8 cellular contexts compared by ENCODE assay signal in genomic region chr6:31805939-31806469, GRCh38. TPM values are rescaled to one million over a fixed set of nuclear protein-coding genes. Genes with fewer than 3 reads are reported as not detected.
DNase-seq lines count a peak whose midpoint lies in the region; ATAC-seq and TF ChIP-seq lines count a peak whose summit lies in the region.

No MANE protein-coding gene starts in this region.

- TSS peak; percentile 56 for BruUV-seq in mammary epithelial cell (replicated peaks; lab: Mats Ljungman, UMichigan)

- dilution Hi-C loops in mammary epithelial cell (cut with HindIII; ENCODE audit: low sequenced_read_pairs) = no loop called here

- no peaks in the 10 kb centered on the region for H4K20me1 ChIP-seq in mammary epithelial cell (ENCODE audit: insufficient read depth, low read length)

- H3K36me3 ChIP-seq in mammary epithelial cell (ENCODE audit: insufficient read depth, low read length) (peaks cover 3% of the 10 kb centered on the region), mesodermal cell (ENCODE audit: control insufficient read depth, insufficient read depth, low read length) (peaks cover 32% of the 10 kb centered on the region)

- CTCF ChIA-PET in mammary epithelial cell (lab: Charles Lee; ENCODE audit: low non-redundant PET) = no interaction called here

- intact Hi-C loops in mammary epithelial cell (cut with micrococcal nuclease) = loop anchor here (1.0 kb wide), 1 partner anchor 21 kb away; the partner anchor contains the start of gene HSPA1B

- no peaks in the 10 kb centered on the region for H3K27me3 ChIP-seq in mammary epithelial cell (ENCODE audit: insufficient read depth, low read length)

- H3K9me3 ChIP-seq in mammary epithelial cell (replicated peaks; ENCODE audit: insufficient read depth, low read length) = no peaks in the 10 kb centered on the region
- no peaks in the 10 kb centered on the region for H3K9me3 ChIP-seq in mesodermal cell (ENCODE audit: control insufficient read depth, low read length)

- H3K4me2 ChIP-seq in mammary epithelial cell (ENCODE audit: insufficient read depth, low read depth, low read length) = peak overlapping the region; percentile 76

- peaks cover 42% of the 10 kb centered on the region for H3K79me2 ChIP-seq in mammary epithelial cell (ENCODE audit: insufficient read depth, low read length)

- H3K27ac ChIP-seq in mammary epithelial cell (ENCODE audit: insufficient read depth, low read depth, low read length) (peak overlapping the region; percentile 56), mesodermal cell (ENCODE audit: low read depth, low read length, severe bottlenecking) (peak overlapping the region; percentile 82)

- H3K4me1 ChIP-seq in mammary epithelial cell (ENCODE audit: insufficient read depth, low read length) = peaks cover 6% of the 10 kb centered on the region
- H3K4me1 ChIP-seq in mesodermal cell (ENCODE audit: control insufficient read depth, insufficient read depth, low read length, poor library complexity, severe bottlenecking) = peaks cover 4% of the 10 kb centered on the region

- in situ Hi-C loops in mammary epithelial cell (cut with MboI; ENCODE audit: low sequenced_read_pairs in 2 of 2) = no loop called here

- WGBS in mammary epithelial cell (ENCODE audit: low coverage, missing lambda C conversion rate) = 3% methylated on average over 6 of the region's 7 CpGs
- 0 to 17% methylated on average over 4 to 6 of the region's 7 CpGs for WGBS in mesodermal cell (ENCODE audit: insufficient coverage in 2 of 2), 2 experiments

- peak overlapping the region; percentile 71 for H3K9ac ChIP-seq in mammary epithelial cell (ENCODE audit: insufficient read depth, low read length)

- no peak for TF ChIP-seq CTCF in mammary epithelial cell (conservative IDR thresholded peaks at IDR 0.05 in 1 of 2, IDR thresholded peaks at IDR 0.05 in 1 of 2; ENCODE audit: extremely low read depth in 1 of 2, insufficient read depth in 1 of 2, low read depth in 1 of 2, low read length in 2 of 2)

- H2AFZ ChIP-seq in mammary epithelial cell (ENCODE audit: low read depth, low read length) = peak overlapping the region; percentile 86

- peak; percentile 25 for ATAC-seq in HG03571 (IDR thresholded peaks at IDR 0.05; ENCODE audit: unreplicated experiment)

- peak overlapping the region; percentile 84 for H3K4me3 ChIP-seq in GM08714 (ENCODE audit: low read length)
- peak overlapping the region; percentile 65 to 96 (median 74) for H3K4me3 ChIP-seq in mammary epithelial cell (replicated peaks in 1 of 3; ENCODE audit: insufficient read depth in 1 of 3, low read depth in 2 of 3, low read length in 3 of 3)
- H3K4me3 ChIP-seq in mesodermal cell (ENCODE audit: extremely low read depth, insufficient read depth, low read length, poor library complexity, severe bottlenecking) = peak overlapping the region; percentile 85

- DNase-seq in mammary epithelial cell = peak; percentile 74
- no peak for DNase-seq in stimulated activated naive CD4-positive, alpha-beta T cell (lab: John Stamatoyannopoulos, UW)
- DNase-seq in SW 1271 (lab: John Stamatoyannopoulos, UW) = no peak
- DNase-seq in NCI-H146 (lab: John Stamatoyannopoulos, UW) = no peak
- DNase-seq in SK-N-DZ (ENCODE audit: low spot score) = no peak

RNA-seq across cellular contexts. Expression of gene LSM2, which starts 0.8 kb away (rescaled TPM):
- 10 to 100 TPM; 23.8 to 55.0 TPM for total RNA-seq in mammary epithelial cell
- 109 TPM for polyA plus RNA-seq in mammary epithelial cell
- polyA minus RNA-seq in mammary epithelial cell = 105 TPM
- polyA plus RNA-seq in mesodermal cell (2013, experiment 1 of 2) = 108 TPM
- 96.7 TPM for polyA plus RNA-seq in mesodermal cell (2013, experiment 2 of 2)
- polyA plus RNA-seq in SK-N-DZ (2014; cell fraction: cytosol; rRNA removed) = 189 and 213 TPM in 2 replicates
- polyA plus RNA-seq in SK-N-DZ (2014; cell fraction: nucleus; rRNA removed) = 95.0 and 96.4 TPM in 2 replicates

RNA-seq across cellular contexts. Expression of gene HSPA1L, which starts 9.1 kb away (rescaled TPM):
- total RNA-seq in mammary epithelial cell = under 1 TPM; 0.42 to 0.83 TPM
- polyA plus RNA-seq in mammary epithelial cell = 0.36 TPM
- polyA minus RNA-seq in mammary epithelial cell = not detected
- 1.9 TPM for polyA plus RNA-seq in mesodermal cell (2013, experiment 1 of 2)
- polyA plus RNA-seq in mesodermal cell (2013, experiment 2 of 2) = 1.4 TPM
- 0.24 and 0.27 TPM in 2 replicates for polyA plus RNA-seq in SK-N-DZ (2014; cell fraction: cytosol; rRNA removed)
- 0.10 and 0.12 TPM in 2 replicates for polyA plus RNA-seq in SK-N-DZ (2014; cell fraction: nucleus; rRNA removed)

RNA-seq across cellular contexts. Expression of gene HSPA1A, which starts 9.3 kb away (rescaled TPM):
- 10 to 100 TPM; 67.8 to 99.5 TPM for total RNA-seq in mammary epithelial cell
- 103 TPM for polyA plus RNA-seq in mammary epithelial cell
- 93.6 TPM for polyA minus RNA-seq in mammary epithelial cell
- 43.6 TPM for polyA plus RNA-seq in mesodermal cell (2013, experiment 1 of 2)
- polyA plus RNA-seq in mesodermal cell (2013, experiment 2 of 2) = 36.9 TPM
- polyA plus RNA-seq in SK-N-DZ (2014; cell fraction: cytosol; rRNA removed) = 4.6 and 6.6 TPM in 2 replicates
- 0.94 and 3.3 TPM in 2 replicates for polyA plus RNA-seq in SK-N-DZ (2014; cell fraction: nucleus; rRNA removed)

RNA-seq across cellular contexts. Expression of gene VARS1, which starts 10.5 kb away (rescaled TPM):
- total RNA-seq in mammary epithelial cell = 100 to 1,000 TPM in 1 of 2 donors, 10 to 100 TPM in 1; 71.8 to 131 TPM
- 51.9 TPM for polyA plus RNA-seq in mammary epithelial cell
- 243 TPM for polyA minus RNA-seq in mammary epithelial cell
- 76.5 TPM for polyA plus RNA-seq in mesodermal cell (2013, experiment 1 of 2)
- polyA plus RNA-seq in mesodermal cell (2013, experiment 2 of 2) = 67.8 TPM
- polyA plus RNA-seq in SK-N-DZ (2014; cell fraction: cytosol; rRNA removed) = 81.7 and 91.7 TPM in 2 replicates
- polyA plus RNA-seq in SK-N-DZ (2014; cell fraction: nucleus; rRNA removed) = 194 and 278 TPM in 2 replicates

RNA-seq across cellular contexts. Expression of gene HSPA1B, which starts 21.5 kb away (rescaled TPM):
- total RNA-seq in mammary epithelial cell = 10 to 100 TPM; 60.8 to 74.8 TPM
- 32.3 TPM for polyA plus RNA-seq in mammary epithelial cell
- 66.4 TPM for polyA minus RNA-seq in mammary epithelial cell
- 42.1 TPM for polyA plus RNA-seq in mesodermal cell (2013, experiment 1 of 2)
- 32.1 TPM for polyA plus RNA-seq in mesodermal cell (2013, experiment 2 of 2)
- polyA plus RNA-seq in SK-N-DZ (2014; cell fraction: cytosol; rRNA removed) = 123 and 146 TPM in 2 replicates
- 56.5 and 70.3 TPM in 2 replicates for polyA plus RNA-seq in SK-N-DZ (2014; cell fraction: nucleus; rRNA removed)
